ENCODE assay signal across 8 cellular contexts in genomic region chr2:42663106-42663755, GRCh38.
DNase-seq lines count a peak whose midpoint lies in the region; FAIRE-seq and TF ChIP-seq lines count a peak whose summit lies in the region.

No MANE protein-coding gene starts in this region.

- H3K36me3 ChIP-seq in trophoblast cell (ENCODE audit: control insufficient read depth in 1 of 2, insufficient read depth in 2 of 2, low read length in 2 of 2) (peaks cover 6% of the 10 kb centered on the region in 2 experiments), vagina (no peaks in the 10 kb centered on the region)

- H4K12ac ChIP-seq in trophoblast cell (ENCODE audit: low read depth, low read length), result no peak overlapping the region

- no peak overlapping the region for H3K4me2 ChIP-seq in trophoblast cell (ENCODE audit: low read length)

- H3K4me3 ChIP-seq in LNCaP clone FGC (ENCODE audit: low read depth, low read length) (no peak overlapping the region), trophoblast cell (ENCODE audit: low read depth, low read length) (no peak overlapping the region), vagina (no peak overlapping the region)

- H3K4ac ChIP-seq in trophoblast cell (ENCODE audit: low read depth, low read length), result no peak overlapping the region

- no peak overlapping the region for H3K18ac ChIP-seq in trophoblast cell (ENCODE audit: low read length)

- no peak overlapping the region for H3K9ac ChIP-seq in trophoblast cell (ENCODE audit: low read length)

- no peak overlapping the region for H3K27ac ChIP-seq in trophoblast cell (ENCODE audit: low read depth, low read length)
- no peak overlapping the region for H3K27ac ChIP-seq in vagina

- DNase-seq in GF-D8 (lab: John Stamatoyannopoulos, UW) (peak; percentile 34), H54 (ENCODE audit: insufficient read length, low spot score) (peak; percentile 65), LNCaP clone FGC (ENCODE audit: low read depth) (peak; percentile 23), SHP77 (lab: John Stamatoyannopoulos, UW) (peak; percentile 55 to 63), germinal center (ENCODE audit: low spot score) (peak; percentile 75), trophoblast cell (peak; percentile 65 to 89), vagina (ENCODE audit: extremely low spot score in 2 of 2) (no peak)
- DNase-seq in activated gamma-delta T cell treated with anti-CD3 and anti-CD28 coated beads, Interleukin-2, amount 50 U/mL, for 16 hours (ENCODE audit: low read depth), result peak; percentile 35

- no peak overlapping the region for H2BK120ac ChIP-seq in trophoblast cell (ENCODE audit: insufficient read depth, low read length, poor library complexity)

- H3K4me1 ChIP-seq in trophoblast cell (ENCODE audit: control insufficient read depth in 1 of 2, insufficient read depth in 2 of 2, low read length in 2 of 2) (peaks cover 0 to 2% of the 10 kb centered on the region in 2 experiments), vagina (no peaks in the 10 kb centered on the region)

- no peak overlapping the region for H3K14ac ChIP-seq in trophoblast cell (ENCODE audit: low read length)

- no peak overlapping the region for H2AFZ ChIP-seq in trophoblast cell (ENCODE audit: insufficient read depth, low read length, poor library complexity)

- no peak overlapping the region for H2AK5ac ChIP-seq in trophoblast cell (ENCODE audit: low read length)

- no peaks in the 10 kb centered on the region for H3K79me1 ChIP-seq in trophoblast cell (ENCODE audit: low read length)

- no CpG with 5 or more reads among the region's 3 CpGs for WGBS in trophoblast cell (ENCODE audit: extremely low coverage, insufficient coverage, insufficient read length)

- H2BK5ac ChIP-seq in trophoblast cell (ENCODE audit: low read depth, low read length, poor library complexity), result no peak overlapping the region

- H4K91ac ChIP-seq in trophoblast cell (ENCODE audit: low read depth, low read length), result no peak overlapping the region

- H3K27me3 ChIP-seq in trophoblast cell (ENCODE audit: insufficient read depth, low read length), result no peaks in the 10 kb centered on the region
- H3K27me3 ChIP-seq in vagina, result no peaks in the 10 kb centered on the region

- FAIRE-seq in H54 (lab: Jason Lieb, UNC), result peak; percentile 96

- TF ChIP-seq CTCF in LNCaP clone FGC (IDR thresholded peaks at IDR 0.05; ENCODE audit: control insufficient read depth, extremely low read depth, insufficient read depth), result peak; percentile 79
- peak; percentile 80 to 93 (median 80) for TF ChIP-seq CTCF in vagina (IDR thresholded peaks at IDR 0.05)

- TF ChIP-seq POLR2A in H54 (IDR thresholded peaks at IDR 0.05; ENCODE audit: low read depth, low read length) (no peak), vagina (IDR thresholded peaks at IDR 0.05) (no peak)

- peaks cover 2% of the 10 kb centered on the region for H3K79me2 ChIP-seq in trophoblast cell (ENCODE audit: control insufficient read depth, insufficient read depth, low read length, poor library complexity)

- H4K8ac ChIP-seq in trophoblast cell (ENCODE audit: low read depth, low read length), result no peak overlapping the region

- H3K23ac ChIP-seq in trophoblast cell (ENCODE audit: low read length), result no peak overlapping the region

- intact Hi-C loops in vagina (cut with DNase I), result loop anchor here (10.0 kb wide), 1 partner anchor 168 kb away; the partner anchor contains the start of gene KCNG3

- H2BK12ac ChIP-seq in trophoblast cell (ENCODE audit: low read length), result no peak overlapping the region

- no peaks in the 10 kb centered on the region for H3K9me3 ChIP-seq in trophoblast cell (ENCODE audit: insufficient read depth, low read depth, low read length)
- H3K9me3 ChIP-seq in vagina, result no peaks in the 10 kb centered on the region

Comparison
In these comparisons a context has a peak if more than half of its experiments do, and no peak if none do; other contexts are left out.
1. DNase-seq: peak in GF-D8 (single experiment), H54 (single experiment), LNCaP clone FGC (single experiment), SHP77 (2 of 2), activated gamma-delta T cell treated with anti-CD3 and anti-CD28 coated beads, Interleukin-2, amount 50 U/mL, for 16 hours (single experiment), germinal center (single experiment) and trophoblast cell (2 of 2); none in vagina (0 of 2).